8 cellular contexts compared by ENCODE assay signal in the genomic region with DNA sequence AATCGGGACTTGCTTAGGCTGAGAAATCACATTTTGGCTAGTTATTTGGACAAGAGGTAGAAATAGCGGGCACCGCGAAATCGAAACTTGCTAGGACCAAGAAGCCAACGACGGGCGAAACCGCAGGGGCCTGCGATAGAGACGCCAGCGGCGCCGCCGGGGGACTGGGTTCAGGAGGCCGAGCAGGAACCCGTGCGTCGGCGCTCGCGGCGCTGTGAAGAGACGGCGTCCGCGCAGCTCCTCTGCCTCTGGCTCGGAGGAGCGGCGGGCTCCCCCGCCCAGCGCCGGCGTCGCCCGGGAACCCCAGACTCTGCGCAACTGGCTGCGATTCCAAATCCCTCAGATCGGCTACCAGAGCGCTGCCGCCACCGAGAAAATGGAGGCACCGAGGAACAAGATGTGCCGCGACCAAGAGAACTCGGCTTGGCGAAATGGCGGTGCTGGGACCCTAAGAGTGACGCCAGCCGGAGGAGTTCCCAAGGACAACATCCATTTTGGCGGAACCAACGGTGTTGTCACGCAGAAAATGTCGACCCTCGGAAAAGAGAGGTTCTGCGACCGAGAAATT. TPM values are rescaled to one million over a fixed set of nuclear protein-coding genes. Genes with fewer than 3 reads are reported as not detected.
DNase-seq lines count a peak whose midpoint lies in the region; ATAC-seq and TF ChIP-seq lines count a peak whose summit lies in the region.

No MANE protein-coding gene starts in this region.

- peak overlapping the region; percentile 77 for H3K4me3 ChIP-seq in OCI-LY1 (ENCODE audit: low read depth, low read length, poor library complexity, severe bottlenecking)
- peak overlapping the region; percentile 80 to 99 (median 92) for H3K4me3 ChIP-seq in fibroblast of lung (replicated peaks in 1 of 4; ENCODE audit: control extremely low read depth in 1 of 4, insufficient read depth in 1 of 4, low read depth in 3 of 4, low read length in 4 of 4)
- peak overlapping the region; percentile 82 for H3K4me3 ChIP-seq in naive thymus-derived CD4-positive, alpha-beta T cell (ENCODE audit: low read length)

- peaks cover 22% of the 10 kb centered on the region for H3K36me3 ChIP-seq in OCI-LY1 (ENCODE audit: insufficient read depth, low read length)
- peaks cover 6% of the 10 kb centered on the region for H3K36me3 ChIP-seq in fibroblast of lung (ENCODE audit: control insufficient read depth, insufficient read depth, low read length)
- peaks cover 0 to 20% (median 0%) of the 10 kb centered on the region in 3 experiments for H3K36me3 ChIP-seq in naive thymus-derived CD4-positive, alpha-beta T cell (ENCODE audit: control insufficient read depth in 2 of 3, insufficient read depth in 3 of 3, low read length in 3 of 3)

- CTCF ChIA-PET in naive thymus-derived CD4-positive, alpha-beta T cell (lab: Charles Lee) = interaction anchor here (0.8 to 4.5 kb wide), 7 partner anchors 24 to 157 kb away, joined by 3 to 46 read pairs (median 16); a partner anchor contains a TSS

- peaks cover 3% of the 10 kb centered on the region for H3K27me3 Mint-ChIP-seq in activated T-helper 1 cell treated with anti-CD3 and anti-CD28 coated beads, Interleukin-12 subunit alpha, Interleukin-12 subunit beta, Interleukin-2, Interleukin-4 antibody, amounts not matched to agents 30 ng/mL and 10 ng/mL and 1 ng/mL, durations not matched to agents 14 hours and 24 hours and 36 hours (ENCODE audit: insufficient read depth)
- no peaks in the 10 kb centered on the region for H3K27me3 Mint-ChIP-seq in naive thymus-derived CD4-positive, alpha-beta T cell
- no peaks in the 10 kb centered on the region for H3K27me3 Mint-ChIP-seq in stimulated activated memory B cell treated with anti-CD40 and anti-IgM and Interleukin-4, amounts not matched to agents 10 μg/mL and 1 μg/mL and 100 μg/mL, for 72 hours

- H3K4me1 ChIP-seq in OCI-LY1 (ENCODE audit: insufficient read depth, low read length, severe bottlenecking) = peaks cover 39% of the 10 kb centered on the region
- H3K4me1 ChIP-seq in fibroblast of lung (ENCODE audit: control insufficient read depth, extremely low read depth, insufficient read depth, low read length) = peaks cover 20% of the 10 kb centered on the region
- peaks cover 25 to 33% of the 10 kb centered on the region in 2 donors for H3K4me1 ChIP-seq in naive thymus-derived CD4-positive, alpha-beta T cell (ENCODE audit: control insufficient read depth in 2 of 2, insufficient read depth in 2 of 2, low read length in 2 of 2)

- no peaks in the 10 kb centered on the region for H3K27me3 ChIP-seq in OCI-LY1 (ENCODE audit: insufficient read depth, low read length)
- H3K27me3 ChIP-seq in fibroblast of lung (ENCODE audit: control insufficient read depth, insufficient read depth, low read length) = no peaks in the 10 kb centered on the region
- no peaks in the 10 kb centered on the region for H3K27me3 ChIP-seq in naive thymus-derived CD4-positive, alpha-beta T cell (ENCODE audit: control insufficient read depth in 2 of 2, insufficient read depth in 2 of 2, low read length in 2 of 2)

- H3K36me3 Mint-ChIP-seq in activated T-helper 1 cell treated with anti-CD3 and anti-CD28 coated beads, Interleukin-12 subunit alpha, Interleukin-12 subunit beta, Interleukin-2, Interleukin-4 antibody, amounts not matched to agents 30 ng/mL and 10 ng/mL and 1 ng/mL, durations not matched to agents 14 hours and 24 hours and 36 hours (ENCODE audit: low read depth) = peaks cover 20% of the 10 kb centered on the region
- H3K36me3 Mint-ChIP-seq in naive thymus-derived CD4-positive, alpha-beta T cell = peaks cover 6 to 26% (median 20%) of the 10 kb centered on the region in 5 donors
- peaks cover 25% of the 10 kb centered on the region for H3K36me3 Mint-ChIP-seq in stimulated activated memory B cell treated with anti-CD40 and anti-IgM and Interleukin-4, amounts not matched to agents 10 μg/mL and 1 μg/mL and 100 μg/mL, for 72 hours

- H3K27ac ChIP-seq in OCI-LY1 (ENCODE audit: low read depth, low read length, poor library complexity, severe bottlenecking) (peak overlapping the region; percentile 88), fibroblast of lung (ENCODE audit: insufficient read depth, low read length) (peak overlapping the region; percentile 100)
- H3K27ac ChIP-seq in naive thymus-derived CD4-positive, alpha-beta T cell (ENCODE audit: low read depth, low read length) = peak overlapping the region; percentile 90

- 0 out of 2 replicates have a peak, but pooled peaks have one; percentile 3 for TF ChIP-seq CTCF in OCI-LY1 (IDR thresholded peaks at IDR 0.05; ENCODE audit: low read length)
- TF ChIP-seq CTCF in fibroblast of lung (conservative IDR thresholded peaks at IDR 0.05 in 1 of 2, IDR thresholded peaks at IDR 0.05 in 1 of 2; ENCODE audit: low read depth in 1 of 2, low read length in 2 of 2) = no peak

- H3K9me2 ChIP-seq in OCI-LY1 (ENCODE audit: low read depth, low read length) = no peaks in the 10 kb centered on the region

- no peaks in the 10 kb centered on the region for H3K9me3 Mint-ChIP-seq in activated T-helper 1 cell treated with anti-CD3 and anti-CD28 coated beads, Interleukin-12 subunit alpha, Interleukin-12 subunit beta, Interleukin-2, Interleukin-4 antibody, amounts not matched to agents 30 ng/mL and 10 ng/mL and 1 ng/mL, durations not matched to agents 14 hours and 24 hours and 36 hours
- peaks cover 0 to 11% (median 0%) of the 10 kb centered on the region in 11 donors for H3K9me3 Mint-ChIP-seq in naive thymus-derived CD4-positive, alpha-beta T cell
- no peaks in the 10 kb centered on the region for H3K9me3 Mint-ChIP-seq in stimulated activated memory B cell treated with anti-CD40 and anti-IgM and Interleukin-4, amounts not matched to agents 10 μg/mL and 1 μg/mL and 100 μg/mL, for 72 hours

- POLR2A ChIA-PET in naive thymus-derived CD4-positive, alpha-beta T cell (lab: Charles Lee) = interaction anchor here (0.8 to 11.0 kb wide), 25 partner anchors 10 to 1196 kb away, joined by 3 to 595 read pairs (median 7); a partner anchor contains a TSS

- intact Hi-C loops in activated T-helper 1 cell treated with anti-CD3 and anti-CD28 coated beads, Interleukin-12 subunit alpha, Interleukin-12 subunit beta, Interleukin-2, Interleukin-4 antibody, amounts not matched to agents 30 ng/mL and 10 ng/mL and 1 ng/mL, durations not matched to agents 14 hours and 24 hours and 36 hours (cut with micrococcal nuclease) = loop anchor here (1.0 to 10.0 kb wide), 9 partner anchors 8 to 1738 kb away; a partner anchor contains a TSS
- intact Hi-C loops in naive thymus-derived CD4-positive, alpha-beta T cell (cut with micrococcal nuclease) = loop anchor here (1.0 to 2.0 kb wide), 9 partner anchors 39 to 490 kb away; a partner anchor contains a TSS

- no peaks in the 10 kb centered on the region for H4K20me1 ChIP-seq in OCI-LY1 (ENCODE audit: insufficient read depth, low read length)
- no peaks in the 10 kb centered on the region for H4K20me1 ChIP-seq in fibroblast of lung (ENCODE audit: control insufficient read depth, extremely low read depth, insufficient read depth, low read length)

- ATAC-seq in HG03521 (IDR thresholded peaks at IDR 0.05; ENCODE audit: unreplicated experiment) = peak; percentile 32
- peak; percentile 50 for ATAC-seq in naive thymus-derived CD4-positive, alpha-beta T cell
- ATAC-seq in stimulated activated memory B cell treated with anti-CD40 and anti-IgM and Interleukin-4, amounts not matched to agents 10 μg/mL and 1 μg/mL and 100 μg/mL, for 72 hours = peak; percentile 76

- H3F3A ChIP-seq in OCI-LY1 (ENCODE audit: insufficient read depth, low read length) = no peaks in the 10 kb centered on the region

- H3K79me2 ChIP-seq in OCI-LY1 (ENCODE audit: insufficient read depth, low read length) = peaks cover 12% of the 10 kb centered on the region
- peaks cover 85% of the 10 kb centered on the region for H3K79me2 ChIP-seq in fibroblast of lung (ENCODE audit: control insufficient read depth, insufficient read depth, low read length)

- H3K9me3 ChIP-seq in OCI-LY1 (ENCODE audit: low read length) (no peaks in the 10 kb centered on the region), fibroblast of lung (ENCODE audit: control insufficient read depth, insufficient read depth, low read depth, low read length) (no peaks in the 10 kb centered on the region)
- H3K9me3 ChIP-seq in naive thymus-derived CD4-positive, alpha-beta T cell (ENCODE audit: control insufficient read depth in 2 of 3, low read length in 3 of 3) = no peaks in the 10 kb centered on the region

- H2AFZ ChIP-seq in OCI-LY1 (ENCODE audit: low read length) = no peak overlapping the region
- H2AFZ ChIP-seq in fibroblast of lung (ENCODE audit: low read length) = peak overlapping the region; percentile 67

- H3K9ac ChIP-seq in OCI-LY1 (ENCODE audit: low read length) = peak overlapping the region; percentile 93
- H3K9ac ChIP-seq in fibroblast of lung (ENCODE audit: insufficient read depth, low read length) = peak overlapping the region; percentile 95

- H3K4me1 Mint-ChIP-seq in activated T-helper 1 cell treated with anti-CD3 and anti-CD28 coated beads, Interleukin-12 subunit alpha, Interleukin-12 subunit beta, Interleukin-2, Interleukin-4 antibody, amounts not matched to agents 30 ng/mL and 10 ng/mL and 1 ng/mL, durations not matched to agents 14 hours and 24 hours and 36 hours (ENCODE audit: low read depth) = peaks cover 48% of the 10 kb centered on the region
- peaks cover 26 to 65% (median 46%) of the 10 kb centered on the region in 7 donors for H3K4me1 Mint-ChIP-seq in naive thymus-derived CD4-positive, alpha-beta T cell
- peaks cover 43% of the 10 kb centered on the region for H3K4me1 Mint-ChIP-seq in stimulated activated memory B cell treated with anti-CD40 and anti-IgM and Interleukin-4, amounts not matched to agents 10 μg/mL and 1 μg/mL and 100 μg/mL, for 72 hours

- DNase-seq in AG20443 (ENCODE audit: low spot score) (peak; percentile 55), GM19240 (ENCODE audit: insufficient read length, low spot score) (peak; percentile 12), fibroblast of lung (ENCODE audit: low read depth in 2 of 2) (peak; percentile 69 to 79)
- DNase-seq in activated T-helper 1 cell treated with anti-CD3 and anti-CD28 coated beads, Interleukin-12 subunit alpha, Interleukin-12 subunit beta, Interleukin-2, Interleukin-4 antibody, amounts not matched to agents 30 ng/mL and 10 ng/mL and 1 ng/mL, durations not matched to agents 14 hours and 24 hours and 36 hours (ENCODE audit: low spot score) = peak; percentile 68
- peak; percentile 67 to 89 (median 81) for DNase-seq in naive thymus-derived CD4-positive, alpha-beta T cell

- H3K4me3 Mint-ChIP-seq in activated T-helper 1 cell treated with anti-CD3 and anti-CD28 coated beads, Interleukin-12 subunit alpha, Interleukin-12 subunit beta, Interleukin-2, Interleukin-4 antibody, amounts not matched to agents 30 ng/mL and 10 ng/mL and 1 ng/mL, durations not matched to agents 14 hours and 24 hours and 36 hours = peak overlapping the region; percentile 99
- H3K4me3 Mint-ChIP-seq in naive thymus-derived CD4-positive, alpha-beta T cell = peak overlapping the region; percentile 93 to 100 (median 98)
- H3K4me3 Mint-ChIP-seq in stimulated activated memory B cell treated with anti-CD40 and anti-IgM and Interleukin-4, amounts not matched to agents 10 μg/mL and 1 μg/mL and 100 μg/mL, for 72 hours = peak overlapping the region; percentile 98

- peak overlapping the region; percentile 100 for H3K27ac Mint-ChIP-seq in activated T-helper 1 cell treated with anti-CD3 and anti-CD28 coated beads, Interleukin-12 subunit alpha, Interleukin-12 subunit beta, Interleukin-2, Interleukin-4 antibody, amounts not matched to agents 30 ng/mL and 10 ng/mL and 1 ng/mL, durations not matched to agents 14 hours and 24 hours and 36 hours
- peak overlapping the region; percentile 99 to 100 (median 99) for H3K27ac Mint-ChIP-seq in naive thymus-derived CD4-positive, alpha-beta T cell
- H3K27ac Mint-ChIP-seq in stimulated activated memory B cell treated with anti-CD40 and anti-IgM and Interleukin-4, amounts not matched to agents 10 μg/mL and 1 μg/mL and 100 μg/mL, for 72 hours = peak overlapping the region; percentile 98

- H3K4me2 ChIP-seq in OCI-LY1 (ENCODE audit: low read length) (peak overlapping the region; percentile 93), fibroblast of lung (ENCODE audit: extremely low read depth, insufficient read depth, low read length) (peak overlapping the region; percentile 100)

RNA-seq across cellular contexts. Expression of a gene that starts 26.2 kb away (rescaled TPM):
- total RNA-seq in activated T-helper 1 cell treated with anti-CD3 and anti-CD28 coated beads, Interleukin-12 subunit alpha, Interleukin-12 subunit beta, Interleukin-2, Interleukin-4 antibody, amounts not matched to agents 30 ng/mL and 10 ng/mL and 1 ng/mL, durations not matched to agents 14 hours and 24 hours and 36 hours = 0.88 and 0.93 TPM in 2 replicates
- total RNA-seq in fibroblast of lung = 1.8 and 3.1 TPM in 2 replicates
- polyA plus RNA-seq in fibroblast of lung = 0.61 and 1.4 TPM in 2 replicates
- 0.69 and 2.1 TPM in 2 replicates for polyA plus RNA-seq in fibroblast of lung (2012)
- polyA minus RNA-seq in fibroblast of lung (ENCODE audit: low replicate concordance) = 2.2 and 2.3 TPM in 2 replicates
- 10 to 100 TPM; 13.2 to 61.4 (median 42.0) TPM for total RNA-seq in naive thymus-derived CD4-positive, alpha-beta T cell
- 10 to 100 TPM; 55.7 to 70.2 TPM for polyA plus RNA-seq in naive thymus-derived CD4-positive, alpha-beta T cell

RNA-seq across cellular contexts. Expression of a gene that starts 54.4 kb away (rescaled TPM):
- total RNA-seq in activated T-helper 1 cell treated with anti-CD3 and anti-CD28 coated beads, Interleukin-12 subunit alpha, Interleukin-12 subunit beta, Interleukin-2, Interleukin-4 antibody, amounts not matched to agents 30 ng/mL and 10 ng/mL and 1 ng/mL, durations not matched to agents 14 hours and 24 hours and 36 hours = 38.3 and 40.2 TPM in 2 replicates
- total RNA-seq in fibroblast of lung = 31.1 and 37.5 TPM in 2 replicates
- 33.2 and 38.6 TPM in 2 replicates for polyA plus RNA-seq in fibroblast of lung
- 19.6 and 23.0 TPM in 2 replicates for polyA plus RNA-seq in fibroblast of lung (2012)
- polyA minus RNA-seq in fibroblast of lung (ENCODE audit: low replicate concordance) = 5.1 and 22.9 TPM in 2 replicates
- total RNA-seq in naive thymus-derived CD4-positive, alpha-beta T cell = 10 to 100 TPM; 47.2 to 83.4 (median 67.8) TPM
- polyA plus RNA-seq in naive thymus-derived CD4-positive, alpha-beta T cell = 10 to 100 TPM; 65.3 to 83.2 TPM

Comparison
In these comparisons a context has a peak if more than half of its experiments do, and no peak if none do; other contexts are left out.
1. Peak in every context shown above with its lines: DNase-seq, ATAC-seq, H3K4me3 ChIP-seq and H3K27ac ChIP-seq.
2. DNase-seq: peak in every context shown above with its lines; median percentile 81 in naive thymus-derived CD4-positive, alpha-beta T cell; 74 in fibroblast of lung; 68 in activated T-helper 1 cell treated with anti-CD3 and anti-CD28 coated beads, Interleukin-12 subunit alpha, Interleukin-12 subunit beta, Interleukin-2, Interleukin-4 antibody, amounts not matched to agents 30 ng/mL and 10 ng/mL and 1 ng/mL, durations not matched to agents 14 hours and 24 hours and 36 hours; 55 in AG20443; 12 in GM19240.